ENCODE assay signal across 16 cellular contexts in the genomic region with DNA sequence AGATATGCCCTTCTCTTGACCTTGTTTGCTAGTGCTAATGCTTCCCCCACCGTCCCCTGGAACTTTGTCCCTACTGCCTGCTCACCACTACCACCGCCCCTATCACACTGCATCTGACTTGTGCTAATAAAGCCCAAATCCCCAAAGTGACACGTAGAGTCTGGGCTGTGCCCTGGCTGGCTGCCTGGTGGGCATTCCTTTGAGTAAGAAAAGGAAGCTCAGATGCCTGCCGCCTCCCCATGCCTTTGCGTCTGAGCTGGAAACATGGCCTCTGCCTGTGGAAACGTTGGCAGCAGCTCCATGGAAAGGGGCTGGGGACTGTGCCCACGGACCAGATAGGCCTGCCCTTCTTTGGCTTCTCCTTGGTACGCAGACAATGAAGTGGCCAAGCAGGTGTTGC.
"Had no signal": no experiment of that assay in that cellular context is flagged by ENCODE, and none has a peak within 500 bp of the region (broad histone marks: within the 10 kb centered on the region; RNA-seq: fewer than 3 reads in every experiment).

No MANE protein-coding gene starts in this region.

- FAIRE-seq: frontal cortex, islet of Langerhans had no signal

- H3K4me1 ChIP-seq: parathyroid adenoma, thyroid gland, uterus had no signal

- H3K4me3 ChIP-seq: coronary artery, dorsolateral prefrontal cortex, heart right ventricle, smooth muscle cell, thyroid gland, uterus had no signal

- H3K9me3 Mint-ChIP-seq: naive B cell, nephron had no signal

- H3K36me3 ChIP-seq: heart right ventricle, thyroid gland, uterus had no signal

- H3K79me2 ChIP-seq: parathyroid adenoma had no signal

- H3K4me1 Mint-ChIP-seq: naive B cell, nephron had no signal

- H3K9me3 ChIP-seq: heart right ventricle, thyroid gland, uterus had no signal

- H3K27me3 Mint-ChIP-seq: type B pancreatic cell had no signal

- H3K27me3 ChIP-seq: dorsolateral prefrontal cortex, heart right ventricle, thyroid gland, uterus had no signal

- H3K27ac ChIP-seq: coronary artery, dorsolateral prefrontal cortex, heart right ventricle, parathyroid adenoma, thyroid gland, uterus had no signal

- H3K27ac Mint-ChIP-seq: naive B cell, nephron, type B pancreatic cell had no signal

- H3K36me3 Mint-ChIP-seq: naive B cell, type B pancreatic cell had no signal

- H3K4me2 ChIP-seq: smooth muscle cell had no signal

- DNase-seq: dorsolateral prefrontal cortex; effector CD8-positive, alpha-beta T cell; heart right ventricle; hypothalamus; naive B cell; stimulated activated CD4-positive, alpha-beta T cell treated with anti-CD3 and anti-CD28 coated beads, Interleukin-2, amount 100 ng/mL, for 48 hours; stimulated activated naive CD4-positive, alpha-beta T cell treated with Interleukin-2 at 50 U/mL for 16 hours; thyroid gland; uterus had no signal

- H3K4me3 Mint-ChIP-seq: naive B cell, nephron, type B pancreatic cell had no signal

- H3K9ac ChIP-seq: parathyroid adenoma had no signal

- H2AFZ ChIP-seq: parathyroid adenoma had no signal
